ENCODE assay signal across 8 cellular contexts in the genomic region with DNA sequence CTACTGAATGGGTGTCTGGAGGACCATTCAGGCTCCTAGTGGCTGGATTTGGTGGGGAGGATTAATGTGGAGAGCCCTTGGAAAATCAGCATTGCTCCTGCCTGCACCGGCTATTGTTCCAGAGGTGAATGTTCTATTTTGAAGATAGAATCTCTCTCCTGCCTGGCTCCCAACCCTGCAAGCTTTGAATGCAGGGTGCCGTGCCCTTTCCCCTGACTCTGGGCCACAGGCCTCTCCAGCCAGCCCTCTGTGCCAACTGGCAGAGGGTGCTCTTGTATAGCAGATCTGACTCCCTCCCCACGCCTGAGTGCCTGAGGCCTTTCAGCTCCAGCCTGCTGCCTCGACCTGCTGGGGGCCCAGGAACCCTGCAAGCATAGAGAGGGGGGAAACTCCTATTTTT.
A peak's percentile ranks its signal among the peaks of the same experiment; 100 is the strongest.
DNase-seq lines count a peak whose midpoint lies in the region; ATAC-seq and TF ChIP-seq lines count a peak whose summit lies in the region.

No MANE protein-coding gene starts in this region.

- H3K36me3 Mint-ChIP-seq in activated CD8-positive, alpha-beta T cell treated with anti-CD3 and anti-CD28 coated beads for 36 hours (ENCODE audit: low read depth): no peaks in the 10 kb centered on the region

- CTCF ChIA-PET in activated CD8-positive, alpha-beta T cell treated with anti-CD3 and anti-CD28 coated beads for 36 hours (lab: Charles Lee): no interaction called here

- H3K4me3 Mint-ChIP-seq in activated CD8-positive, alpha-beta T cell treated with anti-CD3 and anti-CD28 coated beads for 36 hours: no peak overlapping the region

- POLR2A ChIA-PET in activated CD8-positive, alpha-beta T cell treated with anti-CD3 and anti-CD28 coated beads for 36 hours (lab: Charles Lee): no interaction called here

- TF ChIP-seq CTCF in activated CD8-positive, alpha-beta T cell treated with anti-CD3 and anti-CD28 coated beads for 36 hours (IDR thresholded peaks at IDR 0.05): no peak

- no peaks in the 10 kb centered on the region for H3K4me1 Mint-ChIP-seq in activated CD8-positive, alpha-beta T cell treated with anti-CD3 and anti-CD28 coated beads for 36 hours (ENCODE audit: low read depth)

- ATAC-seq in activated CD8-positive, alpha-beta T cell treated with anti-CD3 and anti-CD28 coated beads for 36 hours: no peak

- H3K9me3 Mint-ChIP-seq in activated CD8-positive, alpha-beta T cell treated with anti-CD3 and anti-CD28 coated beads for 36 hours: no peaks in the 10 kb centered on the region

- H3K27me3 Mint-ChIP-seq in activated CD8-positive, alpha-beta T cell treated with anti-CD3 and anti-CD28 coated beads for 36 hours: peaks cover 3% of the 10 kb centered on the region

- intact Hi-C loops in activated CD8-positive, alpha-beta T cell treated with anti-CD3 and anti-CD28 coated beads for 36 hours (cut with micrococcal nuclease): no loop called here

- no peak overlapping the region for H3K27ac Mint-ChIP-seq in activated CD8-positive, alpha-beta T cell treated with anti-CD3 and anti-CD28 coated beads for 36 hours

- peak; percentile 30 for DNase-seq in NCI-H345 (lab: John Stamatoyannopoulos, UW)
- no peak for DNase-seq in NCI-H345 treated with DMSO at 0.1 percent for 48 hours (lab: John Stamatoyannopoulos, UW; ENCODE audit: unreplicated experiment)
- peak; percentile 95 to 99 for DNase-seq in NCI-H524 (lab: John Stamatoyannopoulos, UW)
- DNase-seq in globus pallidus (ENCODE audit: low spot score): peak; percentile 3
- peak; percentile 1 for DNase-seq in pons (ENCODE audit: low spot score)
- no peak for DNase-seq in 8988T
- no peak for DNase-seq in activated CD8-positive, alpha-beta T cell treated with anti-CD3 and anti-CD28 coated beads for 36 hours
- no peak for DNase-seq in activated T-cell treated with anti-CD3 and anti-CD28 coated beads, Interleukin-2, amount 50 U/mL, for 1 hour

Comparison
In these comparisons a context has a peak if more than half of its experiments do, and no peak if none do; other contexts are left out.
1. DNase-seq: peak in NCI-H345 (single experiment), NCI-H524 (2 of 2), globus pallidus (single experiment) and pons (single experiment); none in NCI-H345 treated with DMSO at 0.1 percent for 48 hours (single experiment), 8988T (single experiment), activated CD8-positive, alpha-beta T cell treated with anti-CD3 and anti-CD28 coated beads for 36 hours (single experiment) and activated T-cell treated with anti-CD3 and anti-CD28 coated beads, Interleukin-2, amount 50 U/mL, for 1 hour (single experiment).